11 cellular contexts compared by ENCODE assay signal in genomic region chr12:98154850-98155249, GRCh38.
DNase-seq lines count a peak whose midpoint lies in the region; ATAC-seq, FAIRE-seq and TF ChIP-seq lines count a peak whose summit lies in the region.
"Had no signal": no experiment of that assay in that cellular context is flagged by ENCODE, and none has a peak within 500 bp of the region (broad histone marks: within the 10 kb centered on the region; RNA-seq: fewer than 3 reads in every experiment).

No MANE protein-coding gene starts in this region.

- H3K4me3 Mint-ChIP-seq in natural killer cell treated with Interleukin-12 subunit alpha and Interleukin-12 subunit beta and Interleukin-15 and Interleukin-18, amount 100 ng/mL, for 72 hours: no peak overlapping the region
- H3K4me3 Mint-ChIP-seq: stimulated activated naive CD8-positive, alpha-beta T cell treated with anti-CD3 and anti-CD28 coated beads, Interleukin-15, amount 100 ng/mL, for 72 hours had no signal

- H3K27me3 Mint-ChIP-seq in natural killer cell treated with Interleukin-12 subunit alpha and Interleukin-12 subunit beta and Interleukin-15 and Interleukin-18, amount 100 ng/mL, for 72 hours: peaks cover 8 to 14% of the 10 kb centered on the region in 2 donors

- no peaks in the 10 kb centered on the region for H3K4me1 Mint-ChIP-seq in natural killer cell treated with Interleukin-12 subunit alpha and Interleukin-12 subunit beta and Interleukin-15 and Interleukin-18, amount 100 ng/mL, for 72 hours (ENCODE audit: low read depth in 2 of 2)
- H3K4me1 Mint-ChIP-seq: stimulated activated naive CD8-positive, alpha-beta T cell treated with anti-CD3 and anti-CD28 coated beads, Interleukin-15, amount 100 ng/mL, for 72 hours had no signal

- no peaks in the 10 kb centered on the region for H3K4me1 ChIP-seq in small intestine (ENCODE audit: control insufficient read depth in 2 of 2, insufficient read depth in 1 of 2, low read depth in 1 of 2, low read length in 1 of 2)

- ATAC-seq in HG02852 (IDR thresholded peaks at IDR 0.05; ENCODE audit: unreplicated experiment): no peak
- ATAC-seq in natural killer cell treated with Interleukin-12 subunit alpha and Interleukin-12 subunit beta and Interleukin-15 and Interleukin-18, amount 100 ng/mL, for 72 hours: no peak
- ATAC-seq: mucosa of descending colon; stimulated activated naive CD8-positive, alpha-beta T cell treated with anti-CD3 and anti-CD28 coated beads, Interleukin-15, amount 100 ng/mL, for 72 hours had no signal

- FAIRE-seq in small intestine (lab: Jason Lieb, UNC): no peak

- no peaks in the 10 kb centered on the region for H3K9me3 ChIP-seq in small intestine (ENCODE audit: control insufficient read depth, low read depth)
- H3K9me3 ChIP-seq: mucosa of descending colon had no signal

- TF ChIP-seq CTCF in LNCaP clone FGC (IDR thresholded peaks at IDR 0.05; ENCODE audit: control insufficient read depth, extremely low read depth, insufficient read depth) (peak; percentile 55), epithelial cell of proximal tubule (conservative IDR thresholded peaks at IDR 0.05; ENCODE audit: low read depth, low read length) (peak; percentile 52)

- H3K27ac Mint-ChIP-seq in natural killer cell treated with Interleukin-12 subunit alpha and Interleukin-12 subunit beta and Interleukin-15 and Interleukin-18, amount 100 ng/mL, for 72 hours: no peak overlapping the region
- H3K27ac Mint-ChIP-seq: stimulated activated naive CD8-positive, alpha-beta T cell treated with anti-CD3 and anti-CD28 coated beads, Interleukin-15, amount 100 ng/mL, for 72 hours had no signal

- H3K4me3 ChIP-seq in LNCaP clone FGC (ENCODE audit: low read depth, low read length): no peak overlapping the region
- H3K4me3 ChIP-seq in epithelial cell of proximal tubule (ENCODE audit: low read depth, low read length): no peak overlapping the region
- H3K4me3 ChIP-seq in small intestine (ENCODE audit: low read depth in 1 of 2, low read length in 2 of 2): no peak overlapping the region
- H3K4me3 ChIP-seq: mucosa of descending colon had no signal

- peaks cover 3% of the 10 kb centered on the region for H3K9me3 Mint-ChIP-seq in natural killer cell treated with Interleukin-12 subunit alpha and Interleukin-12 subunit beta and Interleukin-15 and Interleukin-18, amount 100 ng/mL, for 72 hours
- H3K9me3 Mint-ChIP-seq: stimulated activated naive CD8-positive, alpha-beta T cell treated with anti-CD3 and anti-CD28 coated beads, Interleukin-15, amount 100 ng/mL, for 72 hours had no signal

- 8 to 18% (median 12%) methylated on average over 4 of the region's 4 CpGs for WGBS in small intestine, 3 donors

- no peak for DNase-seq in LNCaP clone FGC (ENCODE audit: low read depth)
- peak; percentile 70 for DNase-seq in NCI-H82 (lab: John Stamatoyannopoulos, UW)
- DNase-seq in epithelial cell of proximal tubule (ENCODE audit: low read depth): no peak
- DNase-seq in small intestine: peak; percentile 57
- no peak for DNase-seq in activated CD4-positive, alpha-beta T cell treated with anti-CD3 and anti-CD28 coated beads, Interleukin-2, amount 50 U/mL, for 48 hours
- no peak for DNase-seq in OCI-M2 (lab: John Stamatoyannopoulos, UW; ENCODE audit: unreplicated experiment)
- DNase-seq in natural killer cell treated with Interleukin-12 subunit alpha and Interleukin-12 subunit beta and Interleukin-15 and Interleukin-18, amount 100 ng/mL, for 72 hours (ENCODE audit: low spot score): no peak
- DNase-seq: activated effector memory CD4-positive, alpha-beta T cell treated with Interleukin-2 at 50 U/mL for 16 hours; stimulated activated naive CD8-positive, alpha-beta T cell treated with anti-CD3 and anti-CD28 coated beads, Interleukin-15, amount 100 ng/mL, for 72 hours had no signal

- H3K27me3 ChIP-seq in small intestine (ENCODE audit: control insufficient read depth in 2 of 2, insufficient read depth in 2 of 2, low read length in 2 of 2): no peaks in the 10 kb centered on the region

- H3K27ac ChIP-seq in small intestine (ENCODE audit: low read depth in 1 of 2, low read length in 1 of 2): no peak overlapping the region

- no peaks in the 10 kb centered on the region for H3K36me3 ChIP-seq in small intestine (ENCODE audit: control insufficient read depth in 2 of 2, insufficient read depth in 2 of 2, low read length in 2 of 2)

- no peaks in the 10 kb centered on the region for H3K36me3 Mint-ChIP-seq in natural killer cell treated with Interleukin-12 subunit alpha and Interleukin-12 subunit beta and Interleukin-15 and Interleukin-18, amount 100 ng/mL, for 72 hours

Comparison
In these comparisons a context has a peak if more than half of its experiments do, and no peak if none do; other contexts are left out.
1. DNase-seq: peak in NCI-H82 (single experiment) and small intestine (single experiment); none in LNCaP clone FGC (single experiment), epithelial cell of proximal tubule (single experiment), activated CD4-positive, alpha-beta T cell treated with anti-CD3 and anti-CD28 coated beads, Interleukin-2, amount 50 U/mL, for 48 hours (0 of 2), OCI-M2 (single experiment) and natural killer cell treated with Interleukin-12 subunit alpha and Interleukin-12 subunit beta and Interleukin-15 and Interleukin-18, amount 100 ng/mL, for 72 hours (single experiment).